In the genomic region with DNA sequence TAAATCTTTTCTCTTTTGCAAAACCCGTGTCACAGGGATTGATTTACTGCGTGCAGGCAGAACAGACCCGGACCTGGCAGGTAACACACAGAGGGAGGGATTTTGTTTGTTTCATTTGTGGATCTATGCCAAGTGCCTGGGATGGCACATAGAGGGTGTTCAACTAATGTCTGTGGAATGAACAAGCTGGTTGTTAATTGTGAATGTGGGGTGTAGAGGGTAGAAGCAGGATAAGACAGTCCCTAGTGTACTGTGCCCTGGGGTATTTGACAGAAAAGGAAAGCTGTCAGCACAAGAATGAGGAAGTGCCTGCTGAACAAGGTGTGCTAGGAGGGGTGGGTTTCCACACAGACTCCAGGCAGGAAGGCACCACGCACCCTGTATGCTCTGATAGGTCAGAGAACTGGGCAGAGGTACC, we compare ENCODE assay signal across 11 cellular contexts.
"Had no signal": no experiment of that assay in that cellular context is flagged by ENCODE, and none has a peak within 500 bp of the region (broad histone marks: within the 10 kb centered on the region; RNA-seq: fewer than 3 reads in every experiment).

No MANE protein-coding gene starts in this region.

- H3K27me3 Mint-ChIP-seq: activated CD4-positive, alpha-beta memory T cell treated with anti-CD3 and anti-CD28 coated beads, Interleukin-2, amount 10 ng/mL, durations not matched to agents 7 days and 5 days; activated naive CD8-positive, alpha-beta T cell treated with anti-CD3 and anti-CD28 coated beads, Interleukin-2, amount 10 ng/mL, durations not matched to agents 7 days and 5 days; naive B cell had no signal

- ATAC-seq: heart right ventricle, right cardiac atrium had no signal

- H3K36me3 Mint-ChIP-seq: activated naive CD8-positive, alpha-beta T cell treated with anti-CD3 and anti-CD28 coated beads, Interleukin-2, amount 10 ng/mL, durations not matched to agents 7 days and 5 days; naive B cell had no signal

- H3K4me1 Mint-ChIP-seq: activated CD4-positive, alpha-beta memory T cell treated with anti-CD3 and anti-CD28 coated beads, Interleukin-2, amount 10 ng/mL, durations not matched to agents 7 days and 5 days; activated naive CD8-positive, alpha-beta T cell treated with anti-CD3 and anti-CD28 coated beads, Interleukin-2, amount 10 ng/mL, durations not matched to agents 7 days and 5 days had no signal

- H3K4me3 Mint-ChIP-seq: activated CD4-positive, alpha-beta memory T cell treated with anti-CD3 and anti-CD28 coated beads, Interleukin-2, amount 10 ng/mL, durations not matched to agents 7 days and 5 days; activated naive CD8-positive, alpha-beta T cell treated with anti-CD3 and anti-CD28 coated beads, Interleukin-2, amount 10 ng/mL, durations not matched to agents 7 days and 5 days; naive B cell had no signal

- H3K27ac Mint-ChIP-seq: activated CD4-positive, alpha-beta memory T cell treated with anti-CD3 and anti-CD28 coated beads, Interleukin-2, amount 10 ng/mL, durations not matched to agents 7 days and 5 days; activated naive CD8-positive, alpha-beta T cell treated with anti-CD3 and anti-CD28 coated beads, Interleukin-2, amount 10 ng/mL, durations not matched to agents 7 days and 5 days had no signal

- DNase-seq: activated CD4-positive, alpha-beta memory T cell treated with anti-CD3 and anti-CD28 coated beads, Interleukin-2, amount 10 ng/mL, durations not matched to agents 7 days and 5 days; activated CD4-positive, alpha-beta T cell treated with anti-CD3 and anti-CD28 coated beads for 1 hour; activated naive CD8-positive, alpha-beta T cell treated with anti-CD3 and anti-CD28 coated beads, Interleukin-2, amount 10 ng/mL, durations not matched to agents 7 days and 5 days; anterior cingulate cortex; heart right ventricle; midbrain; naive B cell; posterior cingulate gyrus; right cardiac atrium; small intestine; transverse colon had no signal
